8 cellular contexts compared by ENCODE assay signal in the genomic region with DNA sequence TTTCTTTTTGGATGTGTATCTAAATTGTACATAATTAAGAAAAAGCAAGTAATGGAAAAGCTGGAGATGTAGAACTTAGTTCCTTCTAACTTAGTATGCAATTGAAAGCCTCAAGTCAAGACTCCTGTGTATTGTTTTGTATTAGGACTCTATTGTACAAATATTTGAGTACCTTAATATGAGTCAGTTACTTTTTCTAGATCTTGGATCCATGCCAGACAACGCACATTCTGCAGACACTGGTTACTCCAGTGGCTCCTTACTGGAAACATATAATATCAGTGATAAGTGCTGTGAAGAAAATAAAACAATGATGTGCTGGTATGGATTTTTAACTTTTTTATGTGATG. TPM values are rescaled to one million over a fixed set of nuclear protein-coding genes. Genes with fewer than 3 reads are reported as not detected.
DNase-seq lines count a peak whose midpoint lies in the region; ATAC-seq lines count a peak whose summit lies in the region.

No MANE protein-coding gene starts in this region.

- H3K27me3 Mint-ChIP-seq in activated CD4-positive, alpha-beta T cell treated with anti-CD3 and anti-CD28 coated beads for 36 hours = no peaks in the 10 kb centered on the region
- H3K27me3 Mint-ChIP-seq in activated naive CD8-positive, alpha-beta T cell = no peaks in the 10 kb centered on the region
- peaks cover 0 to 4% of the 10 kb centered on the region in 2 donors for H3K27me3 Mint-ChIP-seq in stimulated activated naive B cell treated with anti-CD40 and anti-IgM and Interleukin-4, amounts not matched to agents 10 μg/mL and 1 μg/mL and 100 μg/mL, for 72 hours

- H3K27ac Mint-ChIP-seq in activated CD4-positive, alpha-beta T cell treated with anti-CD3 and anti-CD28 coated beads for 36 hours = peak overlapping the region; percentile 98
- peak overlapping the region; percentile 99 for H3K27ac Mint-ChIP-seq in activated naive CD8-positive, alpha-beta T cell
- peak overlapping the region; percentile 100 for H3K27ac Mint-ChIP-seq in stimulated activated naive B cell treated with anti-CD40 and anti-IgM and Interleukin-4, amounts not matched to agents 10 μg/mL and 1 μg/mL and 100 μg/mL, for 72 hours

- H3K4me1 Mint-ChIP-seq in activated CD4-positive, alpha-beta T cell treated with anti-CD3 and anti-CD28 coated beads for 36 hours = peaks cover 35% of the 10 kb centered on the region
- peaks cover 45% of the 10 kb centered on the region for H3K4me1 Mint-ChIP-seq in activated naive CD8-positive, alpha-beta T cell (ENCODE audit: low read depth)
- peaks cover 20 to 64% of the 10 kb centered on the region in 2 donors for H3K4me1 Mint-ChIP-seq in stimulated activated naive B cell treated with anti-CD40 and anti-IgM and Interleukin-4, amounts not matched to agents 10 μg/mL and 1 μg/mL and 100 μg/mL, for 72 hours

- H3K9me3 Mint-ChIP-seq in activated CD4-positive, alpha-beta T cell treated with anti-CD3 and anti-CD28 coated beads for 36 hours (ENCODE audit: low read depth) = no peaks in the 10 kb centered on the region
- no peaks in the 10 kb centered on the region for H3K9me3 Mint-ChIP-seq in activated naive CD8-positive, alpha-beta T cell (ENCODE audit: low read depth)
- H3K9me3 Mint-ChIP-seq in stimulated activated naive B cell treated with anti-CD40 and anti-IgM and Interleukin-4, amounts not matched to agents 10 μg/mL and 1 μg/mL and 100 μg/mL, for 72 hours = no peaks in the 10 kb centered on the region

- H3K36me3 Mint-ChIP-seq in activated CD4-positive, alpha-beta T cell treated with anti-CD3 and anti-CD28 coated beads for 36 hours (ENCODE audit: low read depth) = peaks cover 32% of the 10 kb centered on the region
- H3K36me3 Mint-ChIP-seq in activated naive CD8-positive, alpha-beta T cell = peaks cover 6% of the 10 kb centered on the region
- peaks cover 12 to 15% of the 10 kb centered on the region in 2 donors for H3K36me3 Mint-ChIP-seq in stimulated activated naive B cell treated with anti-CD40 and anti-IgM and Interleukin-4, amounts not matched to agents 10 μg/mL and 1 μg/mL and 100 μg/mL, for 72 hours

- DNase-seq in activated CD4-positive, alpha-beta T cell treated with anti-CD3 and anti-CD28 coated beads for 36 hours = peak; percentile 30
- no peak for DNase-seq in activated CD4-positive, alpha-beta T cell treated with anti-CD3 and anti-CD28 coated beads for 1 hour
- DNase-seq in NCI-H2171 (lab: John Stamatoyannopoulos, UW) (peak; percentile 5), activated gamma-delta T cell treated with Interleukin-2 at 50 U/mL for 16 hours (no peak)
- DNase-seq in stimulated activated naive B cell treated with anti-CD40 and anti-IgM and Interleukin-4, amounts not matched to agents 10 μg/mL and 1 μg/mL and 100 μg/mL, for 72 hours = no peak

- CTCF ChIA-PET in activated CD4-positive, alpha-beta T cell treated with anti-CD3 and anti-CD28 coated beads for 36 hours (lab: Charles Lee) = interaction anchor here (0.7 kb wide), 2 partner anchors 344 to 410 kb away, joined by 3 to 4 read pairs; partner anchors contain the start of gene DNAH7

- intact Hi-C loops in activated CD4-positive, alpha-beta T cell treated with anti-CD3 and anti-CD28 coated beads for 36 hours (cut with DNase I, micrococcal nuclease) = loop anchor here (1.0 to 5.0 kb wide), 11 partner anchors 81 to 609 kb away; partner anchors contain the start of gene DNAH7 (in 1 of the 2)

- peak overlapping the region; percentile 81 for H3K4me3 ChIP-seq in iPS-11a (ENCODE audit: low read depth, low read length)

- H3K4me3 Mint-ChIP-seq in activated CD4-positive, alpha-beta T cell treated with anti-CD3 and anti-CD28 coated beads for 36 hours = peak overlapping the region; percentile 86
- H3K4me3 Mint-ChIP-seq in activated naive CD8-positive, alpha-beta T cell = peak overlapping the region; percentile 94
- peak overlapping the region; percentile 97 to 99 for H3K4me3 Mint-ChIP-seq in stimulated activated naive B cell treated with anti-CD40 and anti-IgM and Interleukin-4, amounts not matched to agents 10 μg/mL and 1 μg/mL and 100 μg/mL, for 72 hours

- POLR2A ChIA-PET in activated CD4-positive, alpha-beta T cell treated with anti-CD3 and anti-CD28 coated beads for 36 hours (lab: Charles Lee) = interaction anchor here (1.0 to 2.6 kb wide), 3 partner anchors 99 to 124 kb away, joined by 4 to 30 read pairs (median 14); no protein-coding TSS in a partner anchor

- ATAC-seq in activated CD4-positive, alpha-beta T cell treated with anti-CD3 and anti-CD28 coated beads for 36 hours = no peak
- ATAC-seq in stimulated activated naive B cell treated with anti-CD40 and anti-IgM and Interleukin-4, amounts not matched to agents 10 μg/mL and 1 μg/mL and 100 μg/mL, for 72 hours (replicated peaks) = no peak
- no peak for ATAC-seq in HG02938 (IDR thresholded peaks at IDR 0.05; ENCODE audit: unreplicated experiment)

RNA-seq across cellular contexts. Expression of gene SLC39A10, which starts 1.5 kb away (rescaled TPM):
- 10 to 100 TPM; 24.0 to 27.8 TPM for total RNA-seq in activated CD4-positive, alpha-beta T cell treated with anti-CD3 and anti-CD28 coated beads for 36 hours

Comparison
In these comparisons a context has a peak if more than half of its experiments do, and no peak if none do; other contexts are left out.
1. DNase-seq: peak in activated CD4-positive, alpha-beta T cell treated with anti-CD3 and anti-CD28 coated beads for 36 hours (single experiment) and NCI-H2171 (single experiment); none in activated CD4-positive, alpha-beta T cell treated with anti-CD3 and anti-CD28 coated beads for 1 hour (single experiment), stimulated activated naive B cell treated with anti-CD40 and anti-IgM and Interleukin-4, amounts not matched to agents 10 μg/mL and 1 μg/mL and 100 μg/mL, for 72 hours (single experiment) and activated gamma-delta T cell treated with Interleukin-2 at 50 U/mL for 16 hours (single experiment).
2. Peak in every context shown above with its lines, with median percentiles within 50 percentile points of each other: H3K27ac Mint-ChIP-seq and H3K4me3 Mint-ChIP-seq.